Comparison of ENCODE assay signal across 13 cellular contexts in the genomic region with DNA sequence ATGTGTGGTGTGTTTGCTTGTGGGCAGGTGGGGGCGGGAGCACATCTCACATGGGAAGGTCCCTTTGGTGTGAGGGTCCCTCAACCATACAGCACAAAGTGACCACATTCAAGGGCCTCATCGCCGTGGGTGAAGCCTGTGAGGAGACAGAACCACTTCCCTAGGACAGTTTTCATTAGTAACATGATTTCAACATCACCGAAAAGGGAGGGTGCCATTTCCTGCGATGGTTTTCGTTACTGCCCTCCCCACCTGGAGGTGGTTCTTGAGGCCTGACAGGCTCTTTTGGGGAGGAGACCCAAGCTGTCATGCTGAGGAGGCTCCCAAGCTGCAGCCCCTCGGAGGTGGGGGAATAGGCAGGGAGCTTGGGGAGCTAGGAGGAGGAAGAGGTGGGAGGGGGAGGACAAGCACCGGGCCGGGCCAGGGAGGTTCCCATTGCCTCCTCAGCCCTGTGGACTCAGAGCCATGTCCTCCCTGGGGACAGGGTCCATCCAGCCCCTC. TPM values are rescaled to one million over a fixed set of nuclear protein-coding genes. Genes with fewer than 3 reads are reported as not detected.
A peak's percentile ranks its signal among the peaks of the same experiment; 100 is the strongest.
DNase-seq lines count a peak whose midpoint lies in the region; ATAC-seq and TF ChIP-seq lines count a peak whose summit lies in the region.
"Had no signal": no experiment of that assay in that cellular context is flagged by ENCODE, and none has a peak within 500 bp of the region (broad histone marks: within the 10 kb centered on the region; RNA-seq: fewer than 3 reads in every experiment).

No MANE protein-coding gene starts in this region.

- TF ChIP-seq POLR2A in suprapubic skin (IDR thresholded peaks at IDR 0.05): no peak

- H3K4me3 ChIP-seq in suprapubic skin (no peak overlapping the region), mesendoderm (ENCODE audit: low read length) (no peak overlapping the region), H7 (ENCODE audit: insufficient read depth, low read depth, low read length) (no peak overlapping the region)
- H3K4me3 ChIP-seq: ovary had no signal

- no peak overlapping the region for H3K4me2 ChIP-seq in mesendoderm (ENCODE audit: low read length)

- peak overlapping the region; percentile 48 for H3K27ac ChIP-seq in layer of hippocampus (ENCODE audit: low read depth, low read length)
- peak overlapping the region; percentile 52 for H3K27ac ChIP-seq in suprapubic skin
- no peak overlapping the region for H3K27ac ChIP-seq in mesendoderm (ENCODE audit: low read depth, low read length)
- H3K27ac ChIP-seq: ovary had no signal

- peak; percentile 23 for DNase-seq in activated CD4-positive, CD25-positive, alpha-beta regulatory T cell treated with anti-CD3 and anti-CD28 coated beads, Interleukin-2, amount 50 U/mL, for 72 hours
- DNase-seq in UCSD-AML1 (lab: John Stamatoyannopoulos, UW; ENCODE audit: unreplicated experiment): peak; percentile 42
- DNase-seq in suprapubic skin (ENCODE audit: low spot score in 2 of 2): peak in 1 of 2 donors; percentile 76
- no peak for DNase-seq in mesendoderm
- no peak for DNase-seq in H7
- DNase-seq: activated naive CD4-positive, alpha-beta T cell treated with Interleukin-2 at 50 U/mL for 16 hours; effector CD8-positive, alpha-beta T cell; ovary had no signal

- H2BK15ac ChIP-seq in mesendoderm (replicated peaks; ENCODE audit: low read depth): no peak overlapping the region

- no peak overlapping the region for H3K23ac ChIP-seq in mesendoderm (ENCODE audit: low read length)

- H3K18ac ChIP-seq in mesendoderm (ENCODE audit: low read length): no peak overlapping the region

- H3K4me1 ChIP-seq in suprapubic skin (no peaks in the 10 kb centered on the region), mesendoderm (ENCODE audit: control insufficient read depth, low read depth, low read length) (no peaks in the 10 kb centered on the region)

- no peak overlapping the region for H4K5ac ChIP-seq in mesendoderm (ENCODE audit: low read length)

- no peaks in the 10 kb centered on the region for H3K79me1 ChIP-seq in mesendoderm (ENCODE audit: low read length)

- no peak overlapping the region for H2BK120ac ChIP-seq in mesendoderm (ENCODE audit: low read depth, low read length)

- TF ChIP-seq CTCF in suprapubic skin (IDR thresholded peaks at IDR 0.05): no peak

- H3K27me3 ChIP-seq in layer of hippocampus (ENCODE audit: control insufficient read depth, insufficient read depth, low read length) (no peaks in the 10 kb centered on the region), suprapubic skin (no peaks in the 10 kb centered on the region), mesendoderm (ENCODE audit: insufficient read depth, low read length, poor library complexity) (no peaks in the 10 kb centered on the region), H7 (ENCODE audit: control insufficient read depth, insufficient read depth, low read length) (no peaks in the 10 kb centered on the region)
- H3K27me3 ChIP-seq: ovary had no signal

- H3K9ac ChIP-seq in mesendoderm (ENCODE audit: low read length): no peak overlapping the region

- no peaks in the 10 kb centered on the region for H3K79me2 ChIP-seq in mesendoderm (ENCODE audit: control insufficient read depth, insufficient read depth, low read length)

- no peak overlapping the region for H2BK5ac ChIP-seq in mesendoderm (ENCODE audit: low read length)

- H3K4ac ChIP-seq in mesendoderm (ENCODE audit: low read depth, low read length): no peak overlapping the region

- H3K36me3 ChIP-seq in suprapubic skin (no peaks in the 10 kb centered on the region), mesendoderm (ENCODE audit: control insufficient read depth, insufficient read depth, low read length) (no peaks in the 10 kb centered on the region), H7 (replicated peaks; ENCODE audit: control insufficient read depth, insufficient read depth, low read length) (no peaks in the 10 kb centered on the region)
- H3K36me3 ChIP-seq: ovary had no signal

- WGBS in suprapubic skin: 87% methylated on average over 8 of the region's 9 CpGs
- WGBS in mesendoderm (ENCODE audit: extremely low coverage, insufficient coverage, low lambda C conversion rate): no CpG with 5 or more reads among the region's 9 CpGs

- no peak overlapping the region for H4K8ac ChIP-seq in mesendoderm (ENCODE audit: low read depth, low read length)

- no peak overlapping the region for H2AK5ac ChIP-seq in mesendoderm (ENCODE audit: low read length)

- TF ChIP-seq EP300 in suprapubic skin (IDR thresholded peaks at IDR 0.05): no peak

- H3K9me3 ChIP-seq in suprapubic skin: peaks cover 3% of the 10 kb centered on the region
- H3K9me3 ChIP-seq: ovary had no signal

- no peak for ATAC-seq in activated CD4-positive, CD25-positive, alpha-beta regulatory T cell treated with anti-CD3 and anti-CD28 coated beads, Interleukin-2, amount 50 U/mL, for 24 hours
- no peak for ATAC-seq in GM19397 (IDR thresholded peaks at IDR 0.05; ENCODE audit: unreplicated experiment)

- no peak overlapping the region for H3K56ac ChIP-seq in mesendoderm (ENCODE audit: low read length)

RNA-seq across cellular contexts. Expression of gene CD300LB, which starts 9.5 kb away (rescaled TPM):
- total RNA-seq in suprapubic skin: not detected
- polyA plus RNA-seq in mesendoderm (2013, experiment 1 of 2): not detected
- not detected for polyA plus RNA-seq in mesendoderm (2013, experiment 2 of 2)
- not detected in 2 replicates for total RNA-seq in H7 (2014; rRNA removed; shearing (Covaris generic))
- total RNA-seq: NCI-H460; T-helper 2 cell treated with Interferon-gamma antibody and Interleukin-4, amounts not matched to agents 100 ng/mL and 5 ng/mL, for 36 hours had no signal

RNA-seq across cellular contexts. Expression of gene CD300C, which starts 24.2 kb away (rescaled TPM):
- total RNA-seq in suprapubic skin: under 1 TPM; 0.31 to 0.80 (median 0.53) TPM
- not detected for polyA plus RNA-seq in mesendoderm (2013, experiment 1 of 2)
- not detected for polyA plus RNA-seq in mesendoderm (2013, experiment 2 of 2)
- total RNA-seq in H7 (2014; rRNA removed; shearing (Covaris generic)): not detected in 2 replicates

RNA-seq across cellular contexts. Expression of gene CD300H, which starts 45.6 kb away (rescaled TPM):
- total RNA-seq in suprapubic skin: not detected
- polyA plus RNA-seq in mesendoderm (2013, experiment 1 of 2): not detected
- polyA plus RNA-seq in mesendoderm (2013, experiment 2 of 2): not detected
- not detected in 2 replicates for total RNA-seq in H7 (2014; rRNA removed; shearing (Covaris generic))
- total RNA-seq: NCI-H460; ovary; T-helper 2 cell treated with Interferon-gamma antibody and Interleukin-4, amounts not matched to agents 100 ng/mL and 5 ng/mL, for 36 hours had no signal
- polyA plus RNA-seq: ovary had no signal

RNA-seq across cellular contexts. Expression of gene CD300A, which starts 55.3 kb away (rescaled TPM):
- total RNA-seq in suprapubic skin: 1 to 10 TPM; 1.4 to 6.3 (median 2.9) TPM
- polyA plus RNA-seq in mesendoderm (2013, experiment 1 of 2): 0.03 TPM
- 0.03 TPM for polyA plus RNA-seq in mesendoderm (2013, experiment 2 of 2)
- total RNA-seq in H7 (2014; rRNA removed; shearing (Covaris generic)): 0.07 and 0.48 TPM in 2 replicates
- total RNA-seq: NCI-H460 had no signal

Comparison
In these comparisons a context has a peak if more than half of its experiments do, and no peak if none do; other contexts are left out.
1. DNase-seq: peak in activated CD4-positive, CD25-positive, alpha-beta regulatory T cell treated with anti-CD3 and anti-CD28 coated beads, Interleukin-2, amount 50 U/mL, for 72 hours (single experiment) and UCSD-AML1 (single experiment); none in mesendoderm (single experiment) and H7 (single experiment).